1 cellular context compared by ENCODE assay signal in the genomic region with DNA sequence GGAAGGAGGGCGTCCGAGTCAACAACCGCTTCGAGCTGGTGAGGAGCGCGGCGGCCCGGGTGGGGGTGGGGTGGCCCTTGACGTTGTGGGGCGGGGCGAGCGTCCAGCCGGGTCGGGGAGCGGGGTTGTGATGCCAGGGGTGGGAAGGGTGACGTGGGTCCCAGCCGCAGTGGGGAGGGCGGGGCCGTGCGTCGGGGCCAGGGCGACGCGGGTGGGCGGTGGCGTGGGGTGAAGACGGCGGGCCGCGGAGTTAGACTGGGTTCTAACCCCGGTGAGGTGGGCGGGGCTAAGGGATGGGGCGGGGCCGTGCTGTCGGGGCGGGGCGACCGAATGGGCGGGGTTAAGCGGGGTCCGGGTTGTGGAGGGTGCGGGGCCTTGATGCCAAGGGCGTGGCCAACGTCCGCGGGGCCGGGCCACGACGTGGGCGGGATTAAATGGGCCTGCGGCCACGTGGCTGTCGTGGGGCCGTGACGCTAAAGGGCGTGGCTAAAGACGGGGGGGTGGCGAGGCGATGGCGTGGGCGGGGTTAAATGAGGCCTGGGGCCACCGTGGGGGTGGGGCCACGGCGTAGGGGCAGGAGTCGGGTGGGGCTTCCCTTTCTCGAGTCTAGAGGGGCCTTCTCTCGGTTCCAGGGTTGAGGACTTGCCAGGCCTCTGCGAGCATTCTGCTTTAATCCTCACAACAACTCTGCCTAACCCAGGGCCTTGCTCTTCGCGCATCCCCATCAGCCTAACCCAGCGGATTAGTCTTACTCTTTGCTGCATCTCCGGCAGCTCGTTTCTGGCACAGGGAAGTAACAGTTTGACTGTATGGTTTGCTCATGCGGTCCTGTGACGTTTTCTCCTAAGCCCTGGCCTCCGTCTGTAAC.
TF ChIP-seq lines count a peak whose summit lies in the region.

No MANE protein-coding gene starts in this region.

TF ChIP-seq in endothelial cell of umbilical vein, 7 proteins besides CTCF, POLR2A, EP300 and RAD21:
- TF ChIP-seq, protein P1, sequence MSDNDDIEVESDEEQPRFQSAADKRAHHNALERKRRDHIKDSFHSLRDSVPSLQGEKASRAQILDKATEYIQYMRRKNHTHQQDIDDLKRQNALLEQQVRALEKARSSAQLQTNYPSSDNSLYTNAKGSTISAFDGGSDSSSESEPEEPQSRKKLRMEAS (IDR thresholded peaks at IDR 0.05; ENCODE audit: insufficient read depth, insufficient read length) = peak; percentile 96
- TF ChIP-seq MYC (IDR thresholded peaks at IDR 0.05; ENCODE audit: low read depth, low read length) = peak; percentile 56
- no peak for TF ChIP-seq GATA2 (IDR thresholded peaks at IDR 0.05; ENCODE audit: insufficient read depth, insufficient read length, low read depth, low read length)
- no peak for TF ChIP-seq FOS (IDR thresholded peaks at IDR 0.05; ENCODE audit: borderline replicate concordance, insufficient read depth, low read length)
- no peak for TF ChIP-seq POLR2AphosphoS5 (IDR thresholded peaks at IDR 0.05; ENCODE audit: insufficient read depth, low read depth, low read length)
- no peak for TF ChIP-seq JUN (IDR thresholded peaks at IDR 0.05; ENCODE audit: borderline replicate concordance, insufficient read depth, insufficient read length, low read depth)
- no peak for TF ChIP-seq EZH2 (IDR thresholded peaks at IDR 0.05; ENCODE audit: borderline replicate concordance, low read depth, low read length, severe bottlenecking)
TF ChIP-seq in endothelial cell of umbilical vein: peak in this region for 2.
